ENCODE assay signal across 9 cellular contexts in the genomic region with DNA sequence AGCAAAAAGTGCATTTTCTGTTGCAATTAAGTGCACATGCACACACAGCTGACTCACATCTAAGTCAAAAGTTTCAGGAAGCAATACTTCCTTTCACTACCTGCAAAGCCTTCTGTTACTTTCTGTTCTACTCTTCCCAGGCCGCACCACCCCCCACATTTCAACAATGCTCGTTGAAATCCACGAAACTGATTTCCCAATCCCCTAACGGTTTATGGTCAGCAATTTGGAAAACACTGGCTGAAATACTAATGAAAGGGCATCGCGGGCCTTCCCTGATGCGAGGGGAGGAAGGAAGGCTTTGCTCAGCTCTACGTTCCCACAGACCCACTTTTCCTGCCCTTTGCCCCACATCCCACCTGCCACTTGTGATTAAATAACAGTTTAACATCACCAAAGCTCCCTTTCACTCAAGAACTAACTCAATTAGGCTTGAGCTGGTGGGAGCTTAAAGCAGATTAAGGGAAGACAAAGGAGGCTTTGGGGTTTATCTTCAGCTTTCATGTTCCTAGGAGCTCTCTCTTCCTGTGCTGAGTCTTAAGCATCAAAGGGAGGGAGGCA.
A peak's percentile ranks its signal among the peaks of the same experiment; 100 is the strongest.
DNase-seq lines count a peak whose midpoint lies in the region; ATAC-seq and TF ChIP-seq lines count a peak whose summit lies in the region.
"Had no signal": no experiment of that assay in that cellular context is flagged by ENCODE, and none has a peak within 500 bp of the region (broad histone marks: within the 10 kb centered on the region; RNA-seq: fewer than 3 reads in every experiment).

No MANE protein-coding gene starts in this region.

- ATAC-seq in right lobe of liver, result peak; percentile 69 to 81 (median 78)
- ATAC-seq in HG03159 (IDR thresholded peaks at IDR 0.05; ENCODE audit: unreplicated experiment), result no peak

- intact Hi-C loops in activated T-helper 1 cell treated with anti-CD3 and anti-CD28 coated beads, Interleukin-12 subunit alpha, Interleukin-12 subunit beta, Interleukin-2, Interleukin-4 antibody, amounts not matched to agents 30 ng/mL and 10 ng/mL and 1 ng/mL, durations not matched to agents 14 hours and 24 hours and 36 hours (cut with micrococcal nuclease), result no loop called here
- intact Hi-C loops in right lobe of liver (cut with DNase I), result no loop called here
- intact Hi-C loops in thyroid gland (cut with DNase I), result no loop called here

- peaks cover 2% of the 10 kb centered on the region for H3K27me3 Mint-ChIP-seq in activated T-helper 1 cell treated with anti-CD3 and anti-CD28 coated beads, Interleukin-12 subunit alpha, Interleukin-12 subunit beta, Interleukin-2, Interleukin-4 antibody, amounts not matched to agents 30 ng/mL and 10 ng/mL and 1 ng/mL, durations not matched to agents 14 hours and 24 hours and 36 hours (ENCODE audit: insufficient read depth)

- TF ChIP-seq POLR2A in right lobe of liver (IDR thresholded peaks at IDR 0.05) (no peak), thyroid gland (IDR thresholded peaks at IDR 0.05) (no peak)

- peak overlapping the region; percentile 20 for H3K27ac Mint-ChIP-seq in activated T-helper 1 cell treated with anti-CD3 and anti-CD28 coated beads, Interleukin-12 subunit alpha, Interleukin-12 subunit beta, Interleukin-2, Interleukin-4 antibody, amounts not matched to agents 30 ng/mL and 10 ng/mL and 1 ng/mL, durations not matched to agents 14 hours and 24 hours and 36 hours

- H3K4me3 Mint-ChIP-seq in activated T-helper 1 cell treated with anti-CD3 and anti-CD28 coated beads, Interleukin-12 subunit alpha, Interleukin-12 subunit beta, Interleukin-2, Interleukin-4 antibody, amounts not matched to agents 30 ng/mL and 10 ng/mL and 1 ng/mL, durations not matched to agents 14 hours and 24 hours and 36 hours, result peak overlapping the region; percentile 70

- peak overlapping the region; percentile 44 to 67 (median 57) for H3K27ac ChIP-seq in right lobe of liver
- no peak overlapping the region for H3K27ac ChIP-seq in thyroid gland
- H3K27ac ChIP-seq: cardiac muscle cell had no signal

- H3K27me3 ChIP-seq in right lobe of liver (no peaks in the 10 kb centered on the region), thyroid gland (no peaks in the 10 kb centered on the region)

- no peaks in the 10 kb centered on the region for H3K9me3 Mint-ChIP-seq in activated T-helper 1 cell treated with anti-CD3 and anti-CD28 coated beads, Interleukin-12 subunit alpha, Interleukin-12 subunit beta, Interleukin-2, Interleukin-4 antibody, amounts not matched to agents 30 ng/mL and 10 ng/mL and 1 ng/mL, durations not matched to agents 14 hours and 24 hours and 36 hours

- 13% methylated on average over 8 of the region's 8 CpGs for WGBS in right lobe of liver (ENCODE audit: insufficient coverage, low coverage, low lambda C conversion rate, missing lambda C conversion rate)
- WGBS in thyroid gland, 2 donors, result 53 to 61% methylated on average over 8 of the region's 8 CpGs

- H3K4me3 ChIP-seq in right lobe of liver, result no peak overlapping the region
- H3K4me3 ChIP-seq in thyroid gland (replicated peaks in 1 of 3), result no peak overlapping the region
- H3K4me3 ChIP-seq: cardiac muscle cell had no signal

- peaks cover 11% of the 10 kb centered on the region for H3K4me1 Mint-ChIP-seq in activated T-helper 1 cell treated with anti-CD3 and anti-CD28 coated beads, Interleukin-12 subunit alpha, Interleukin-12 subunit beta, Interleukin-2, Interleukin-4 antibody, amounts not matched to agents 30 ng/mL and 10 ng/mL and 1 ng/mL, durations not matched to agents 14 hours and 24 hours and 36 hours (ENCODE audit: low read depth)

- H3K4me1 ChIP-seq in right lobe of liver (peaks cover 0 to 9% (median 2%) of the 10 kb centered on the region in 4 donors), thyroid gland (peaks cover 0 to 22% of the 10 kb centered on the region in 2 donors)

- DNase-seq in COLO829 (ENCODE audit: low spot score), result peak; percentile 28
- DNase-seq in HT1080 (ENCODE audit: low read depth), result peak; percentile 59
- peak; percentile 11 for DNase-seq in activated T-helper 1 cell treated with anti-CD3 and anti-CD28 coated beads, Interleukin-12 subunit alpha, Interleukin-12 subunit beta, Interleukin-2, Interleukin-4 antibody, amounts not matched to agents 30 ng/mL and 10 ng/mL and 1 ng/mL, durations not matched to agents 14 hours and 24 hours and 36 hours (ENCODE audit: low spot score)
- DNase-seq in right lobe of liver, result peak in 1 of 3 donors; percentile 72
- DNase-seq in thyroid gland, result peak; percentile 38 to 40
- no peak for DNase-seq in middle frontal gyrus (ENCODE audit: extremely low spot score, low spot score)
- no peak for DNase-seq in HPDE6-E6E7 (ENCODE audit: extremely low spot score)

- H3K36me3 ChIP-seq in right lobe of liver (no peaks in the 10 kb centered on the region), thyroid gland (no peaks in the 10 kb centered on the region)
- H3K36me3 ChIP-seq: cardiac muscle cell had no signal

- TF ChIP-seq CTCF in right lobe of liver (IDR thresholded peaks at IDR 0.05) (no peak), thyroid gland (IDR thresholded peaks at IDR 0.05) (no peak)

- H3K36me3 Mint-ChIP-seq in activated T-helper 1 cell treated with anti-CD3 and anti-CD28 coated beads, Interleukin-12 subunit alpha, Interleukin-12 subunit beta, Interleukin-2, Interleukin-4 antibody, amounts not matched to agents 30 ng/mL and 10 ng/mL and 1 ng/mL, durations not matched to agents 14 hours and 24 hours and 36 hours (ENCODE audit: low read depth), result no peaks in the 10 kb centered on the region

- no peaks in the 10 kb centered on the region for H3K9me3 ChIP-seq in right lobe of liver
- no peaks in the 10 kb centered on the region for H3K9me3 ChIP-seq in thyroid gland

Comparison
In these comparisons a context has a peak if more than half of its experiments do, and no peak if none do; other contexts are left out.
1. DNase-seq: peak in COLO829 (single experiment), HT1080 (single experiment), activated T-helper 1 cell treated with anti-CD3 and anti-CD28 coated beads, Interleukin-12 subunit alpha, Interleukin-12 subunit beta, Interleukin-2, Interleukin-4 antibody, amounts not matched to agents 30 ng/mL and 10 ng/mL and 1 ng/mL, durations not matched to agents 14 hours and 24 hours and 36 hours (single experiment) and thyroid gland (2 of 2); none in middle frontal gyrus (single experiment) and HPDE6-E6E7 (single experiment).
2. H3K27ac ChIP-seq: peak in right lobe of liver (3 of 3); none in thyroid gland (0 of 3).